In genomic region chr22:46195487-46196165, GRCh38 we compare ENCODE assay signal across 20 cellular contexts. TPM values are rescaled to one million over a fixed set of nuclear protein-coding genes. Genes with fewer than 3 reads are reported as not detected.
DNase-seq lines count a peak whose midpoint lies in the region; ATAC-seq and TF ChIP-seq lines count a peak whose summit lies in the region.
"Had no signal": no experiment of that assay in that cellular context is flagged by ENCODE, and none has a peak within 500 bp of the region (broad histone marks: within the 10 kb centered on the region; RNA-seq: fewer than 3 reads in every experiment).

No MANE protein-coding gene starts in this region.

- peaks cover 11 to 26% (median 23%) of the 10 kb centered on the region in 10 experiments for H3K4me1 ChIP-seq in BLaER1 treated with 17β-estradiol and CSF1 and Interleukin-3, amounts not matched to agents 10 nM and 100 nM
- peaks cover 0 to 35% (median 31%) of the 10 kb centered on the region in 9 donors for H3K4me1 ChIP-seq in heart right ventricle
- H3K4me1 ChIP-seq in mucosa of rectum (ENCODE audit: control insufficient read depth in 2 of 2, insufficient read depth in 2 of 2, low read length in 2 of 2): peaks cover 37 to 47% of the 10 kb centered on the region in 2 donors
- H3K4me1 ChIP-seq: prostate gland, SJCRH30 had no signal

- no peaks in the 10 kb centered on the region for H3K27me3 ChIP-seq in BLaER1 treated with 17β-estradiol and CSF1 and Interleukin-3, amounts not matched to agents 10 nM and 100 nM
- H3K27me3 ChIP-seq in heart right ventricle: no peaks in the 10 kb centered on the region
- H3K27me3 ChIP-seq in mucosa of rectum (ENCODE audit: control insufficient read depth in 2 of 2, insufficient read depth in 2 of 2, low read length in 2 of 2): no peaks in the 10 kb centered on the region
- H3K27me3 ChIP-seq: SJCRH30 had no signal

- H3K4me3 ChIP-seq in BLaER1 treated with 17β-estradiol and CSF1 and Interleukin-3, amounts not matched to agents 10 nM and 100 nM: no peak overlapping the region
- no peak overlapping the region for H3K4me3 ChIP-seq in heart right ventricle
- peak overlapping the region; percentile 4 to 12 for H3K4me3 ChIP-seq in mucosa of rectum (ENCODE audit: low read length in 2 of 2)
- H3K4me3 ChIP-seq: GM12878, prostate gland, SJCRH30 had no signal

- H3K27ac ChIP-seq in BLaER1 treated with 17β-estradiol and CSF1 and Interleukin-3, amounts not matched to agents 10 nM and 100 nM: peak overlapping the region in 2 of 11 experiments; percentile 11 to 17; a peak in 2 of 22 replicates
- H3K27ac ChIP-seq in heart right ventricle: peak overlapping the region in 7 of 10 donors; percentile 26 to 82 (median 74)
- H3K27ac ChIP-seq in mucosa of rectum (ENCODE audit: low read depth in 2 of 2, low read length in 2 of 2): peak overlapping the region; percentile 82 to 90
- H3K27ac ChIP-seq: KMS-11, prostate gland, SJCRH30 had no signal

- ATAC-seq in heart right ventricle (peak in 5 of 8 donors; percentile 14 to 51 (median 27)), GM19023 (IDR thresholded peaks at IDR 0.05; ENCODE audit: unreplicated experiment) (no peak), GM18858 (IDR thresholded peaks at IDR 0.05; ENCODE audit: unreplicated experiment) (no peak)
- ATAC-seq: activated CD8-positive, alpha-beta T cell treated with anti-CD3 and anti-CD28 coated beads for 36 hours; effector memory CD8-positive, alpha-beta T cell; GM12878 had no signal

- H3K9ac ChIP-seq in BLaER1 treated with 17β-estradiol and CSF1 and Interleukin-3, amounts not matched to agents 10 nM and 100 nM: no peak overlapping the region
- H3K9ac ChIP-seq in mucosa of rectum (ENCODE audit: low read depth in 1 of 2, low read length in 2 of 2): peak overlapping the region; percentile 14 to 66
- H3K9ac ChIP-seq: KMS-11 had no signal

- intact Hi-C loops in heart right ventricle (cut with DNase I): loop anchor here in 1 of 10 donors (5.0 kb wide), 1 partner anchor 42 kb away; no protein-coding TSS in a partner anchor

- TF ChIP-seq CTCF in heart right ventricle (IDR thresholded peaks at IDR 0.05): no peak

- H3K36me3 ChIP-seq in BLaER1 treated with 17β-estradiol and CSF1 and Interleukin-3, amounts not matched to agents 10 nM and 100 nM: peaks cover 19 to 54% (median 41%) of the 10 kb centered on the region in 11 experiments
- H3K36me3 ChIP-seq in heart right ventricle: peaks cover 0 to 46% (median 14%) of the 10 kb centered on the region in 9 donors
- H3K36me3 ChIP-seq in mucosa of rectum (ENCODE audit: control insufficient read depth in 2 of 2, insufficient read depth in 2 of 2, low read length in 2 of 2): peaks cover 13 to 15% of the 10 kb centered on the region in 2 donors
- H3K36me3 ChIP-seq: prostate gland, SJCRH30 had no signal

- WGBS in heart right ventricle, 2 donors: 80 to 82% methylated on average over 18 of the region's 18 CpGs

- peak; percentile 57 for DNase-seq in SK-MEL-5 (ENCODE audit: low read depth, low spot score)
- no peak for DNase-seq in heart right ventricle
- no peak for DNase-seq in NCI-H510A treated with DMSO at 0.1 percent for 48 hours (lab: John Stamatoyannopoulos, UW)
- DNase-seq in C1 segment of cervical spinal cord (lab: John Stamatoyannopoulos, UW): no peak
- DNase-seq: activated CD8-positive, alpha-beta T cell treated with anti-CD3 and anti-CD28 coated beads for 36 hours; activated naive CD4-positive, alpha-beta T cell; activated T-cell treated with anti-CD3 and anti-CD28 coated beads, Interleukin-2, amount 50 U/mL, for 1 hour; CD4-positive, alpha-beta T cell; effector memory CD8-positive, alpha-beta T cell; NCI-H1092; NCI-H526 treated with DMSO at 0.1 percent for 48 hours; SJCRH30; stimulated activated CD4-positive, alpha-beta T cell treated with anti-CD3 and anti-CD28 coated beads, Interleukin-4, amount 100 ng/mL, for 24 hours had no signal

- peaks cover 0 to 9% (median 0%) of the 10 kb centered on the region in 11 experiments; a peak in 4 of 22 replicates for H4K20me1 ChIP-seq in BLaER1 treated with 17β-estradiol and CSF1 and Interleukin-3, amounts not matched to agents 10 nM and 100 nM

- in situ Hi-C loops in SK-MEL-5 (cut with HindIII; ENCODE audit: low pct_unique_long_range_greater_than_20kb, low sequenced_read_pairs): no loop called here

- H3K9me3 ChIP-seq in BLaER1 treated with 17β-estradiol and CSF1 and Interleukin-3, amounts not matched to agents 10 nM and 100 nM (replicated peaks in 1 of 11): 0 out of 22 replicates have a peak, but pooled peaks cover 0 to 3% (median 0%) of the 10 kb centered on the region in 11 experiments
- H3K9me3 ChIP-seq in heart right ventricle (no peaks in the 10 kb centered on the region), mucosa of rectum (ENCODE audit: control insufficient read depth in 2 of 2, low read length in 2 of 2) (no peaks in the 10 kb centered on the region)
- H3K9me3 ChIP-seq: prostate gland had no signal

- peak overlapping the region in 10 of 11 experiments; percentile 12 to 60 (median 42); a peak in 17 of 22 replicates for H3K4me2 ChIP-seq in BLaER1 treated with 17β-estradiol and CSF1 and Interleukin-3, amounts not matched to agents 10 nM and 100 nM
- H3K4me2 ChIP-seq: KMS-11 had no signal

RNA-seq across cellular contexts. Expression of gene PPARA, which starts 45.3 kb away (rescaled TPM):
- total RNA-seq in SK-MEL-5 (2014; rRNA removed; shearing (Covaris generic)): 10.6 and 12.2 TPM in 2 replicates
- 12.2 and 13.8 TPM in 2 replicates for polyA plus RNA-seq in SK-MEL-5 (2015; cell fraction: cytosol; rRNA removed)
- 8.0 and 13.0 TPM in 2 replicates for polyA plus RNA-seq in SK-MEL-5 (2015; cell fraction: nucleus; rRNA removed)
- 10 to 100 TPM; 69.0 to 89.5 (median 81.1) TPM for total RNA-seq in heart right ventricle
- polyA plus RNA-seq in heart right ventricle: 10 to 100 TPM; 15.5 to 20.3 TPM

RNA-seq across cellular contexts. Expression of gene CDPF1, which starts 54.5 kb away (rescaled TPM):
- 24.4 and 29.2 TPM in 2 replicates for total RNA-seq in SK-MEL-5 (2014; rRNA removed; shearing (Covaris generic))
- 23.2 and 28.8 TPM in 2 replicates for polyA plus RNA-seq in SK-MEL-5 (2015; cell fraction: cytosol; rRNA removed)
- 58.7 and 94.8 TPM in 2 replicates for polyA plus RNA-seq in SK-MEL-5 (2015; cell fraction: nucleus; rRNA removed)
- total RNA-seq in heart right ventricle: 10 to 100 TPM in 1 of 10 donors, 1 to 10 TPM in 9; 6.3 to 10.4 (median 7.5) TPM
- polyA plus RNA-seq in heart right ventricle: 10 to 100 TPM in 1 of 2 donors, 1 to 10 TPM in 1; 7.7 to 12.7 TPM

Comparison
In these comparisons a context has a peak if more than half of its experiments do, and no peak if none do; other contexts are left out.
1. H3K4me3 ChIP-seq: peak in mucosa of rectum (2 of 2); none in BLaER1 treated with 17β-estradiol and CSF1 and Interleukin-3, amounts not matched to agents 10 nM and 100 nM (0 of 10) and heart right ventricle (0 of 10).
2. H3K9ac ChIP-seq: peak in mucosa of rectum (2 of 2); none in BLaER1 treated with 17β-estradiol and CSF1 and Interleukin-3, amounts not matched to agents 10 nM and 100 nM (0 of 11).
3. ATAC-seq: peak in heart right ventricle (5 of 8); none in GM19023 (single experiment) and GM18858 (single experiment).